ENCODE assay signal across 9 cellular contexts in the genomic region with DNA sequence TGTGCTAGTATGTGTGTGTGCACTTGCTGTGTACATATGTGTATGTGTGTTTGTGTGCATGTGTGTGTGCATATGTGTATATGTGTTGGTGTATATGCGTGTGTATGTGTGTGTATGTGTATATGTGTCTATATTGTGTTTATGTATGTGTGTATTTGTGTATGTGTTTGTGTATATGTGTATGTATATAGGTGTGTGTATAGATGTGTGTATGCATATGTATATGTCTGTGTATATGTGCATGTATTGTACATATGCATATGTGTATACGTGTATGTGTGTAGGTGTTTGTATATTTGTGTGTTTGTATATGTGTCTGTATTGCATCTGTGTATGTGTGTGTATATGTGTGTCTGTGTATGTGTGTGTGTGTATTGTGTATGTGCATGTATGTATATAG. TPM values are rescaled to one million over a fixed set of nuclear protein-coding genes. Genes with fewer than 3 reads are reported as not detected.
"Had no signal": no experiment of that assay in that cellular context is flagged by ENCODE, and none has a peak within 500 bp of the region (broad histone marks: within the 10 kb centered on the region; RNA-seq: fewer than 3 reads in every experiment).

No MANE protein-coding gene starts in this region.

- ATAC-seq: GM23338, HCT116 had no signal

- H3K4me1 ChIP-seq: HAP-1 had no signal

- H3K4me3 Mint-ChIP-seq: GM23338, H9, HFFc6 had no signal

- H3K27ac Mint-ChIP-seq: GM23338, H9, HFFc6 had no signal

- H2AFZ ChIP-seq: GM23248, GM23338 had no signal

- H3K9me3 Mint-ChIP-seq: GM23338, H9, HFFc6 had no signal

- H3K4me3 ChIP-seq: GM23248, GM23338, HAP-1 had no signal

- H3K9me3 ChIP-seq: HAP-1 had no signal

- H3K27ac ChIP-seq: GM23248 had no signal

- H3K4me2 ChIP-seq: GM23338 had no signal

- DNase-seq: GM23248, H7, H9, HCEC 1CT, HFFc6 had no signal

- FAIRE-seq: H54 had no signal

- H3K36me3 ChIP-seq: HAP-1 had no signal

- H3K9ac ChIP-seq: GM23248 had no signal

RNA-seq across cellular contexts. Expression of a gene that starts 59.1 kb away (rescaled TPM):
- total RNA-seq: GM23248, GM23338, HFFc6 had no signal
- polyA plus RNA-seq: GM23248, GM23338 had no signal
